Comparison of ENCODE assay signal across 9 cellular contexts in genomic region chr3:114498779-114499370, GRCh38.
DNase-seq lines count a peak whose midpoint lies in the region; ATAC-seq and TF ChIP-seq lines count a peak whose summit lies in the region.
"Had no signal": no experiment of that assay in that cellular context is flagged by ENCODE, and none has a peak within 500 bp of the region (broad histone marks: within the 10 kb centered on the region; RNA-seq: fewer than 3 reads in every experiment).

No MANE protein-coding gene starts in this region.

- DNase-seq in G401 (ENCODE audit: low spot score) (peak; percentile 69), NCI-H2107 treated with DMSO at 0.1 percent for 48 hours (lab: John Stamatoyannopoulos, UW; ENCODE audit: unreplicated experiment) (peak; percentile 76), cerebellar cortex (ENCODE audit: low spot score) (peak; percentile 59), non-pigmented ciliary epithelial cell (ENCODE audit: low read depth) (peak; percentile 86), T-helper 2 cell (no peak), uterus (no peak), ecto neural progenitor cell (ENCODE audit: low spot score) (no peak)
- DNase-seq: NCI-H1694 treated with DMSO at 0.1 percent for 48 hours had no signal

- no peak overlapping the region for H3K27ac ChIP-seq in uterus

- H3K27me3 ChIP-seq in uterus: no peaks in the 10 kb centered on the region

- no peak for ATAC-seq in HG03432 (IDR thresholded peaks at IDR 0.05; ENCODE audit: unreplicated experiment)

- no peaks in the 10 kb centered on the region for H3K36me3 ChIP-seq in uterus

- H3K4me3 ChIP-seq in uterus: no peak overlapping the region

- TF ChIP-seq POLR2A in uterus (IDR thresholded peaks at IDR 0.05): no peak

- no peaks in the 10 kb centered on the region for H3K9me3 ChIP-seq in uterus

- in situ Hi-C loops in G401 (cut with HindIII; ENCODE audit: low sequenced_read_pairs): no loop called here

- TF ChIP-seq CTCF in uterus (IDR thresholded peaks at IDR 0.05): no peak

- intact Hi-C loops in uterus (cut with DNase I; ENCODE audit: low total_unique reads): no loop called here

- no peaks in the 10 kb centered on the region for H3K4me1 ChIP-seq in uterus

Comparison
In these comparisons a context has a peak if more than half of its experiments do, and no peak if none do; other contexts are left out.
1. DNase-seq: peak in G401 (single experiment), NCI-H2107 treated with DMSO at 0.1 percent for 48 hours (single experiment), cerebellar cortex (single experiment) and non-pigmented ciliary epithelial cell (single experiment); none in T-helper 2 cell (0 of 5), uterus (0 of 2) and ecto neural progenitor cell (single experiment).